In the genomic region with DNA sequence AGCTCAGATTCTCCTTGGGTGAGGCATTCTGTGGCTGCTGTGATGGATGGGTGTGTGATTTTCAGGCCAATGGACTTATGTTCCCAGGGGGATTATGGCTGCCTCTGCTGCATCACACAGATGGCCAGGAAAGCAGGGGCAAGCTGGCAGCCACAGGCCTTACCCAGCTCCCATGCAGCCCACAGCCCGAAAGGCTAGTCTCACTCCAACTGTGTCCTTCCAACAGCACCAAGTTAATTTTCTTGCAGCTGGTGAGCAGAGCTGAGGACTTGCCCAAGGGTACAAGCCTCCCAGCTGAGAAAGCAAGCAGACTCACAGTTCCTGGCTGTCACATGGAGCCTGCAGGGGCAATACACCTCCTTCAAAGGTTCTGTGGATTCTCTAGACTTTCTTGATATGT, we compare ENCODE assay signal across 24 cellular contexts.
"Had no signal": no experiment of that assay in that cellular context is flagged by ENCODE, and none has a peak within 500 bp of the region (broad histone marks: within the 10 kb centered on the region; RNA-seq: fewer than 3 reads in every experiment).

No MANE protein-coding gene starts in this region.

- H3K27ac ChIP-seq: esophagus squamous epithelium, lower lobe of right lung, pancreas, right lobe of liver, suprapubic skin, transverse colon, upper lobe of right lung, uterus had no signal

- H3K27me3 ChIP-seq: esophagus squamous epithelium, pancreas, right lobe of liver, suprapubic skin, transverse colon, upper lobe of right lung, uterus had no signal

- H3K4me3 ChIP-seq: esophagus squamous epithelium, lower lobe of right lung, pancreas, right lobe of liver, suprapubic skin, transverse colon, upper lobe of right lung, uterus had no signal

- DNase-seq: effector memory CD4-positive, alpha-beta T cell; erythroblast; esophagus squamous epithelium; foreskin melanocyte; hypothalamus; immature natural killer cell; islet precursor cell; left ventricle myocardium superior; lower lobe of right lung; nephron progenitor cell; retina; right lobe of liver; small intestine; stimulated activated CD4-positive, alpha-beta T cell treated with anti-CD3 and anti-CD28 coated beads, Interleukin-12 subunit alpha, Interleukin-12 subunit beta, amount 100 ng/mL, for 4 hours; stimulated activated CD4-positive, alpha-beta T cell treated with anti-CD3 and anti-CD28 coated beads, Interleukin-1b, Interleukin-23, amount 100 ng/mL, for 48 hours; stimulated activated CD4-positive, alpha-beta T cell treated with anti-CD3 and anti-CD28 coated beads, Interleukin-4, amount 100 ng/mL, for 1 hour; stimulated activated CD8-positive, alpha-beta memory T cell treated with anti-CD3 and anti-CD28 coated beads, Interleukin-4, amount 100 ng/mL, for 48 hours; stimulated activated naive CD4-positive, alpha-beta T cell; stimulated activated naive CD8-positive, alpha-beta T cell treated with anti-CD3 and anti-CD28 coated beads, Interleukin-15, amount 100 ng/mL, for 72 hours; transverse colon; upper lobe of right lung; uterus had no signal

- H3K9me3 ChIP-seq: pancreas, right lobe of liver, uterus had no signal

- H3K4me1 ChIP-seq: esophagus squamous epithelium, lower lobe of right lung, right lobe of liver, suprapubic skin, transverse colon, upper lobe of right lung, uterus had no signal

- H3K36me3 ChIP-seq: esophagus squamous epithelium, lower lobe of right lung, pancreas, right lobe of liver, suprapubic skin, transverse colon, upper lobe of right lung, uterus had no signal
